1 cellular context compared by ENCODE assay signal in genomic region chr11:44627911-44628729, GRCh38.
TF ChIP-seq lines count a peak whose summit lies in the region.

No MANE protein-coding gene starts in this region.

TF ChIP-seq in GM12878, 131 proteins besides CTCF, POLR2A, EP300 and RAD21 (continued from another document):
- no peak for TF ChIP-seq CHD2 (IDR thresholded peaks at IDR 0.05; ENCODE audit: borderline replicate concordance, low read depth, low read length)
- no peak for TF ChIP-seq SUZ12 (IDR thresholded peaks at IDR 0.05; ENCODE audit: unreplicated experiment)
